10 cellular contexts compared by ENCODE assay signal in the genomic region with DNA sequence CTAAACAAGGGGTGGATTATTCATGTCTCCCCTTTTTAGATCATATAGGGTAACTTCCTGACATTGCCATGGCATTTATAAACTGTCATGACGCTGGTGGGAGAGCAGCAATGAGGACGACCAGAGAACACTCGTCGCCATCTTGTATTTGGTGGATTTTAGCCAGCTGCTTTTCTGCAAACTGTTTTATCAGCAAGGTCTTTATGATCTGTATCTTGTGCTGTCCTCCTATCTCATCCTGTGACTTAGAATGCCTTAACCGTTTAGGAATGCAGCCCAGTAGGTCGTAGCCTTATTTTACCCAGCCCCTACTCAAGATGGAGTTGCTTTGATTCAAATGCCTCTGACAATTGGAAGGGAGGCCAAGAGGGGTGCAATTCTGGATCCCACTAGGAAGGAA. TPM values are rescaled to one million over a fixed set of nuclear protein-coding genes. Genes with fewer than 3 reads are reported as not detected.
"Had no signal": no experiment of that assay in that cellular context is flagged by ENCODE, and none has a peak within 500 bp of the region (broad histone marks: within the 10 kb centered on the region; RNA-seq: fewer than 3 reads in every experiment).

No MANE protein-coding gene starts in this region.

- FAIRE-seq: H54, HepG2 had no signal

- DNase-seq: H9, HCEC 1CT, KBM-7 had no signal

- ATAC-seq: GM23338, HepG2 had no signal

- H2AFZ ChIP-seq: GM23338 had no signal

- H3K27ac ChIP-seq: HL-60, KMS-11 had no signal

- H3K4me2 ChIP-seq: GM23338, KMS-11 had no signal

- H3K4me3 ChIP-seq: GM23338 had no signal

- H3K9ac ChIP-seq: KMS-11 had no signal

RNA-seq across cellular contexts. Expression of a gene that starts 5.8 kb away (rescaled TPM):
- total RNA-seq: GM23338, HepG2, HT1080 had no signal
- polyA plus RNA-seq: HepG2, IgD-negative memory B cell had no signal
